12 cellular contexts compared by ENCODE assay signal in the genomic region with DNA sequence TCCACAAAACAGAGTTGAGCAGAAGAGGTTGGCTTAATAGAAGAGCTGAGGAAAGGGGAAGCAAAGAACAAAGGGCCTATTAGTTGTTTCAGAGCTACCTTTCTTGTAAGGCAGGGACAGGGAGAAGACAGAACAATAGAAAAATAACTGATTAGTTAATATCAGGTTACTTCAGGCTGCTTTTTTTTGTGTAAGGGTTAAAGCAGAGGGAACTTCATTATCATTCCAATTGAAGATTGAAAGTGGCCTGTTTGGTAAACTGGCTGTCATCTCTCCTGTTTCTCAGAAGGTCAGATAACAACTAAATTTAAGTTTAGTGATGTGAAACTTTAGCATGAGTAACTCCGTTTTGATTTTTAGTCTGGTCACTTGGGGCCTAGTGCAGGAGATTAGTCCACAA. TPM values are rescaled to one million over a fixed set of nuclear protein-coding genes. Genes with fewer than 3 reads are reported as not detected.
DNase-seq lines count a peak whose midpoint lies in the region; ATAC-seq, FAIRE-seq and TF ChIP-seq lines count a peak whose summit lies in the region.
"Had no signal": no experiment of that assay in that cellular context is flagged by ENCODE, and none has a peak within 500 bp of the region (broad histone marks: within the 10 kb centered on the region; RNA-seq: fewer than 3 reads in every experiment).

No MANE protein-coding gene starts in this region.

- H4K91ac ChIP-seq in H1 (replicated peaks; ENCODE audit: insufficient read length, low read length): no peak overlapping the region

- no peak overlapping the region for H4K8ac ChIP-seq in H1 (ENCODE audit: extremely low read depth, insufficient read depth, low read length)

- 35% methylated on average over 1 of the region's 1 CpG; no CpG with 5 or more reads in 1 of the 2 experiments for WGBS in H1 (ENCODE audit: extremely low coverage in 1 of 2, insufficient coverage in 1 of 2, insufficient read length in 1 of 2, insufficient replicate concordance in 2 of 2, low coverage in 1 of 2, low lambda C conversion rate in 2 of 2, missing lambda C conversion rate in 1 of 2), 2 experiments

- TF ChIP-seq RAD21 in H1 (IDR thresholded peaks at IDR 0.05 in 1 of 2, conservative IDR thresholded peaks at IDR 0.05 in 1 of 2; ENCODE audit: low read depth in 2 of 2, low read length in 2 of 2): no peak

- no peak overlapping the region for H2AFZ ChIP-seq in H1 (ENCODE audit: low read length)

- H3K36me3 Mint-ChIP-seq in T-helper 17 cell (ENCODE audit: low read depth): peaks cover 9% of the 10 kb centered on the region

- H3K27ac ChIP-seq in cardiac muscle cell (peak overlapping the region; percentile 69), H1 (ENCODE audit: low read depth, low read length) (no peak overlapping the region), subcutaneous abdominal adipose tissue (ENCODE audit: low read depth, low read length) (peak overlapping the region; percentile 37)

- no peak for TF ChIP-seq POLR2A in H1 (IDR thresholded peaks at IDR 0.05; ENCODE audit: control extremely low read depth in 1 of 2, low read depth in 2 of 2, low read length in 2 of 2)

- no peaks in the 10 kb centered on the region for H3K27me3 ChIP-seq in cardiac muscle cell
- H3K27me3 ChIP-seq in H1 (replicated peaks in 1 of 4; ENCODE audit: control insufficient read depth in 3 of 4, extremely low read depth in 1 of 4, insufficient read depth in 3 of 4, low read length in 3 of 4): no peaks in the 10 kb centered on the region
- no peaks in the 10 kb centered on the region for H3K27me3 ChIP-seq in subcutaneous abdominal adipose tissue (ENCODE audit: control insufficient read depth in 5 of 5, insufficient read depth in 4 of 5, low read length in 5 of 5)

- TF ChIP-seq EP300 in H1 (IDR thresholded peaks at IDR 0.05; ENCODE audit: borderline replicate concordance in 1 of 2, low read depth in 2 of 2, low read length in 2 of 2): no peak

- no peak overlapping the region for H3K56ac ChIP-seq in H1 (replicated peaks; ENCODE audit: insufficient read length, low read depth, low read length)

- peaks cover 8 to 15% of the 10 kb centered on the region in 2 experiments for H4K20me1 ChIP-seq in H1 (replicated peaks in 1 of 2; ENCODE audit: control insufficient read depth in 1 of 2, insufficient read depth in 2 of 2, low read length in 2 of 2)

- peaks cover 17 to 87% of the 10 kb centered on the region in 2 experiments for H3K79me2 ChIP-seq in H1 (ENCODE audit: control insufficient read depth in 1 of 2, insufficient read depth in 2 of 2, low read length in 2 of 2)

- no peak overlapping the region for H3K4ac ChIP-seq in H1 (replicated peaks; ENCODE audit: insufficient read length, low read depth, low read length)

- H2BK15ac ChIP-seq in H1 (ENCODE audit: low read length): no peak overlapping the region

- intact Hi-C loops in Right ventricle myocardium superior (cut with DNase I): no loop called here

- no peak overlapping the region for H3K14ac ChIP-seq in H1 (ENCODE audit: insufficient read length)

- ATAC-seq in Right ventricle myocardium superior (ENCODE audit: poor library complexity) (no peak), T-helper 17 cell (peak; percentile 10), GM21367 (IDR thresholded peaks at IDR 0.05; ENCODE audit: unreplicated experiment) (no peak)
- ATAC-seq: activated CD4-positive, CD25-positive, alpha-beta regulatory T cell treated with anti-CD3 and anti-CD28 coated beads, Interleukin-2, amount 50 U/mL, for 24 hours had no signal

- H3K79me1 ChIP-seq in H1 (ENCODE audit: low read depth, low read length): peaks cover 2% of the 10 kb centered on the region; the same call in 1 of the 2 replicates

- no peak overlapping the region for H3K18ac ChIP-seq in H1 (ENCODE audit: extremely low read depth, low read length)

- H3K4me3 ChIP-seq in cardiac muscle cell: no peak overlapping the region
- H3K4me3 ChIP-seq in H1 (ENCODE audit: extremely low read depth in 1 of 4, insufficient read depth in 2 of 4, low read depth in 3 of 4, low read length in 4 of 4): no peak overlapping the region
- H3K4me3 ChIP-seq in subcutaneous abdominal adipose tissue (ENCODE audit: low read depth in 1 of 5, low read length in 5 of 5): no peak overlapping the region

- DNase-seq in cardiac muscle cell (ENCODE audit: low read depth in 1 of 2, low spot score in 1 of 2) (no peak), Right ventricle myocardium superior (no peak), T-helper 17 cell (no peak), H1 (ENCODE audit: low read depth in 1 of 2, low spot score in 2 of 2) (no peak), globus pallidus (ENCODE audit: low spot score) (no peak), dedifferentiated amniotic fluid mesenchymal stem cell (ENCODE audit: extremely low spot score) (no peak)
- DNase-seq: anterior cingulate cortex, NCI-H1930 had no signal

- no peak overlapping the region for H2BK12ac ChIP-seq in H1 (ENCODE audit: low read depth, low read length)

- POLR2A ChIA-PET in H1 (lab: Charles Lee; ENCODE audit: partially characterized antibody): interaction anchor here (1.2 to 1.8 kb wide), 2 partner anchors 18 to 22 kb away, joined by 3 to 4 read pairs; no protein-coding TSS in a partner anchor

- H3K4me1 Mint-ChIP-seq in T-helper 17 cell: peaks cover 65% of the 10 kb centered on the region

- no peak overlapping the region for H3K9ac ChIP-seq in H1 (replicated peaks in 1 of 4; ENCODE audit: extremely low read depth in 1 of 4, low read depth in 3 of 4, low read length in 3 of 4)
- H3K9ac ChIP-seq in subcutaneous abdominal adipose tissue (ENCODE audit: low read length in 5 of 5): peak overlapping the region in 3 of 5 donors; percentile 8 to 35 (median 13)

- peak overlapping the region; percentile 16 to 25; a peak in 1 of 4 replicates for H3K4me2 ChIP-seq in H1 (ENCODE audit: insufficient read depth in 1 of 2, low read depth in 2 of 2, low read length in 2 of 2)

- CTCF ChIA-PET in H1 (lab: Charles Lee; ENCODE audit: partially characterized antibody): interaction anchor here (1.1 to 1.2 kb wide), 2 partner anchors 8 to 111 kb away, joined by 3 read pairs; no protein-coding TSS in a partner anchor

- H3K9me3 ChIP-seq in cardiac muscle cell (ENCODE audit: low read depth) (no peaks in the 10 kb centered on the region), T-helper 17 cell (ENCODE audit: control insufficient read depth, low read length, poor library complexity, severe bottlenecking) (no peaks in the 10 kb centered on the region), H1 (ENCODE audit: insufficient read depth in 2 of 2, low read depth in 1 of 2, low read length in 1 of 2) (no peaks in the 10 kb centered on the region), subcutaneous abdominal adipose tissue (ENCODE audit: control insufficient read depth in 5 of 5, low read length in 5 of 5) (no peaks in the 10 kb centered on the region)

- no peaks in the 10 kb centered on the region for H3K27me3 Mint-ChIP-seq in T-helper 17 cell

- no peaks in the 10 kb centered on the region for H3K23me2 ChIP-seq in H1 (ENCODE audit: low read depth, low read length)

- peak overlapping the region; percentile 82 for H3K4me3 Mint-ChIP-seq in T-helper 17 cell

- H3K4me1 ChIP-seq in cardiac muscle cell (ENCODE audit: low read depth): peaks cover 16% of the 10 kb centered on the region
- peaks cover 0 to 8% (median 1%) of the 10 kb centered on the region in 4 experiments; a peak in 5 of 7 replicates for H3K4me1 ChIP-seq in H1 (replicated peaks in 1 of 4; ENCODE audit: control insufficient read depth in 3 of 4, insufficient read depth in 4 of 4, low read length in 3 of 4)
- H3K4me1 ChIP-seq in subcutaneous abdominal adipose tissue (ENCODE audit: control insufficient read depth in 5 of 5, insufficient read depth in 5 of 5, low read length in 5 of 5): peaks cover 0 to 59% (median 54%) of the 10 kb centered on the region in 5 donors

- TF ChIP-seq CTCF in cardiac muscle cell (IDR thresholded peaks at IDR 0.05; ENCODE audit: low read depth, low read length) (no peak), H1 (IDR thresholded peaks at IDR 0.05; ENCODE audit: control extremely low read depth in 1 of 3, insufficient read depth in 1 of 3, low read depth in 1 of 3, low read length in 3 of 3) (no peak)

- FAIRE-seq in H1 (lab: Jason Lieb, UNC): no peak
- FAIRE-seq: islet of Langerhans had no signal

- H2AK5ac ChIP-seq in H1 (ENCODE audit: low read depth, low read length): no peak overlapping the region

- H3K27ac Mint-ChIP-seq in T-helper 17 cell: peak overlapping the region; percentile 87

- H4K5ac ChIP-seq in H1 (ENCODE audit: insufficient read length, low read depth, low read length): no peak overlapping the region

- no peak overlapping the region for H2BK5ac ChIP-seq in H1 (ENCODE audit: low read depth, low read length)

- H3K23ac ChIP-seq in H1 (ENCODE audit: insufficient read length): no peak overlapping the region

- H2BK120ac ChIP-seq in H1 (replicated peaks; ENCODE audit: low read depth, low read length): no peak overlapping the region

- no peak overlapping the region for H2BK20ac ChIP-seq in H1 (ENCODE audit: low read length)

- H3K36me3 ChIP-seq in cardiac muscle cell (peaks cover 8% of the 10 kb centered on the region), H1 (ENCODE audit: control insufficient read depth in 2 of 4, insufficient read depth in 4 of 4, low read length in 3 of 4) (peaks cover 0 to 7% (median 0%) of the 10 kb centered on the region in 4 experiments; a peak in 1 of 8 replicates), subcutaneous abdominal adipose tissue (ENCODE audit: control insufficient read depth in 5 of 5, insufficient read depth in 5 of 5, low read length in 5 of 5) (peaks cover 7 to 12% (median 9%) of the 10 kb centered on the region in 5 donors)

TF ChIP-seq in H1, 55 proteins besides CTCF, POLR2A, EP300 and RAD21 (continues in another document):
- no peak for TF ChIP-seq BCL11A (IDR thresholded peaks at IDR 0.05; ENCODE audit: low read depth in 2 of 2, low read length in 2 of 2)
- TF ChIP-seq, protein P1, sequence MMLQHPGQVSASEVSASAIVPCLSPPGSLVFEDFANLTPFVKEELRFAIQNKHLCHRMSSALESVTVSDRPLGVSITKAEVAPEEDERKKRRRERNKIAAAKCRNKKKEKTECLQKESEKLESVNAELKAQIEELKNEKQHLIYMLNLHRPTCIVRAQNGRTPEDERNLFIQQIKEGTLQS (IDR thresholded peaks at IDR 0.05; ENCODE audit: insufficient read depth, low read depth, low read length): no peak
- no peak for TF ChIP-seq JUN (IDR thresholded peaks at IDR 0.05; ENCODE audit: low read depth, low read length)

RNA-seq across cellular contexts. Expression of a gene that starts 22.3 kb away (rescaled TPM):
- total RNA-seq in cardiac muscle cell (140 and 167 TPM in 2 replicates), Right ventricle myocardium superior (137 TPM), T-helper 17 cell (100 to 1,000 TPM; 371 to 385 TPM)
- polyA plus RNA-seq in cardiac muscle cell (72.0 and 76.7 TPM in 2 replicates), H1 (2011; rRNA removed) (57.1 and 110 TPM in 2 replicates)
- 179 and 182 TPM in 2 replicates for total RNA-seq in H1 (2021; fragmentation: NEBNext Ultra II Directional; extraction: Animal tissue kit (Norgen Biotek cat#: 25700))
- 110 TPM for polyA plus RNA-seq in H1 (2011; cell fraction: cytosol; rRNA removed)
- 25.3 TPM for polyA plus RNA-seq in H1 (2011; cell fraction: nucleus; rRNA removed)
- 124 to 252 TPM (median 148 TPM) in 4 replicates for polyA plus RNA-seq in H1 (2012, experiment 1 of 2)
- polyA plus RNA-seq in H1 (2012, experiment 2 of 2): 100 TPM
- polyA plus RNA-seq in H1 (2013, experiment 1 of 2): 150 TPM
- polyA plus RNA-seq in H1 (2013, experiment 2 of 2): 157 TPM
- 126 and 213 TPM in 2 replicates for polyA minus RNA-seq in H1 (2011; rRNA and poly(A)+ RNA removed)
- polyA minus RNA-seq in H1 (2011; cell fraction: cytosol; rRNA and poly(A)+ RNA removed): 63.3 TPM
- 46.2 TPM for polyA minus RNA-seq in H1 (2011; cell fraction: nucleus; rRNA and poly(A)+ RNA removed)

Comparison
In these comparisons a context has a peak if more than half of its experiments do, and no peak if none do; other contexts are left out.
1. H3K9ac ChIP-seq: peak in subcutaneous abdominal adipose tissue (3 of 5); none in H1 (0 of 4).